Comparison of ENCODE assay signal across 18 cellular contexts in genomic region chr17:82844796-82845162, GRCh38. TPM values are rescaled to one million over a fixed set of nuclear protein-coding genes. Genes with fewer than 3 reads are reported as not detected.
A peak's percentile ranks its signal among the peaks of the same experiment; 100 is the strongest.
DNase-seq lines count a peak whose midpoint lies in the region; ATAC-seq, FAIRE-seq and TF ChIP-seq lines count a peak whose summit lies in the region.
"Had no signal": no experiment of that assay in that cellular context is flagged by ENCODE, and none has a peak within 500 bp of the region (broad histone marks: within the 10 kb centered on the region; RNA-seq: fewer than 3 reads in every experiment).

No MANE protein-coding gene starts in this region.

- H3K27me3 Mint-ChIP-seq in WTC11 (ENCODE audit: low read depth) (no peaks in the 10 kb centered on the region), Calu3 (ENCODE audit: unreplicated experiment) (no peaks in the 10 kb centered on the region)
- peaks cover 0 to 4% of the 10 kb centered on the region in 2 donors for H3K27me3 Mint-ChIP-seq in stimulated activated naive B cell treated with anti-CD40 and anti-IgM and Interleukin-4, amounts not matched to agents 10 μg/mL and 1 μg/mL and 100 μg/mL, for 72 hours
- no peaks in the 10 kb centered on the region for H3K27me3 Mint-ChIP-seq in activated CD8-positive, alpha-beta T cell treated with anti-CD3 and anti-CD28 coated beads for 36 hours
- no peaks in the 10 kb centered on the region for H3K27me3 Mint-ChIP-seq in natural killer cell treated with Interleukin-12 subunit alpha and Interleukin-12 subunit beta and Interleukin-15 and Interleukin-18, amount 100 ng/mL, for 72 hours
- H3K27me3 Mint-ChIP-seq: CD8-positive, alpha-beta memory T cell had no signal

- peak overlapping the region; percentile 27 to 77 for H3K27ac Mint-ChIP-seq in activated naive CD4-positive, alpha-beta T cell treated with anti-CD3 and anti-CD28 coated beads, Interleukin-2, amount 50 U/mL, for 72 hours
- H3K27ac Mint-ChIP-seq in WTC11 (peak overlapping the region; percentile 45; the same call in 1 of the 2 replicates), Calu3 (ENCODE audit: unreplicated experiment) (no peak overlapping the region)
- peak overlapping the region; percentile 65 for H3K27ac Mint-ChIP-seq in stimulated activated naive B cell treated with anti-CD40 and anti-IgM and Interleukin-4, amounts not matched to agents 10 μg/mL and 1 μg/mL and 100 μg/mL, for 72 hours
- no peak overlapping the region for H3K27ac Mint-ChIP-seq in activated CD8-positive, alpha-beta T cell treated with anti-CD3 and anti-CD28 coated beads for 36 hours
- no peak overlapping the region for H3K27ac Mint-ChIP-seq in natural killer cell treated with Interleukin-12 subunit alpha and Interleukin-12 subunit beta and Interleukin-15 and Interleukin-18, amount 100 ng/mL, for 72 hours

- TF ChIP-seq CTCF in WTC11 (IDR thresholded peaks at IDR 0.05) (no peak), kidney (IDR thresholded peaks at IDR 0.05; ENCODE audit: borderline replicate concordance, extremely low read depth, insufficient read depth) (no peak), Calu3 (IDR thresholded peaks at IDR 0.05; ENCODE audit: unreplicated experiment) (no peak)
- TF ChIP-seq CTCF in activated CD8-positive, alpha-beta T cell treated with anti-CD3 and anti-CD28 coated beads for 36 hours (IDR thresholded peaks at IDR 0.05) = no peak

- CTCF ChIA-PET in WTC11 (lab: Charles Lee) (no interaction called here), Calu3 (lab: Charles Lee) (no interaction called here)
- CTCF ChIA-PET in activated CD8-positive, alpha-beta T cell treated with anti-CD3 and anti-CD28 coated beads for 36 hours (lab: Charles Lee) = interaction anchor here (1.1 to 2.4 kb wide), 2 partner anchors 11 to 63 kb away, joined by 4 to 8 read pairs; no protein-coding TSS in a partner anchor

- FAIRE-seq in kidney (lab: Jason Lieb, UNC) = no peak
- FAIRE-seq: H54, RCC 7860 had no signal

- no peaks in the 10 kb centered on the region for H3K9me3 ChIP-seq in kidney (ENCODE audit: control insufficient read depth in 1 of 2, low read length in 2 of 2)
- H3K9me3 ChIP-seq: transverse colon had no signal

- peak overlapping the region in 1 of 2 donors; percentile 40 for H3K9ac ChIP-seq in kidney (ENCODE audit: low read length in 2 of 2)

- H3K4me3 Mint-ChIP-seq in WTC11 (no peak overlapping the region), Calu3 (ENCODE audit: low read depth, unreplicated experiment) (no peak overlapping the region)
- H3K4me3 Mint-ChIP-seq in stimulated activated naive B cell treated with anti-CD40 and anti-IgM and Interleukin-4, amounts not matched to agents 10 μg/mL and 1 μg/mL and 100 μg/mL, for 72 hours = no peak overlapping the region
- no peak overlapping the region for H3K4me3 Mint-ChIP-seq in activated CD8-positive, alpha-beta T cell treated with anti-CD3 and anti-CD28 coated beads for 36 hours
- H3K4me3 Mint-ChIP-seq in natural killer cell treated with Interleukin-12 subunit alpha and Interleukin-12 subunit beta and Interleukin-15 and Interleukin-18, amount 100 ng/mL, for 72 hours = no peak overlapping the region
- H3K4me3 Mint-ChIP-seq: CD8-positive, alpha-beta memory T cell had no signal

- H3K9me3 Mint-ChIP-seq in activated naive CD4-positive, alpha-beta T cell treated with anti-CD3 and anti-CD28 coated beads, Interleukin-2, amount 50 U/mL, for 72 hours = no peaks in the 10 kb centered on the region
- H3K9me3 Mint-ChIP-seq in WTC11 (peaks cover 4% of the 10 kb centered on the region), Calu3 (ENCODE audit: low read depth, unreplicated experiment) (peaks cover 4% of the 10 kb centered on the region)
- no peaks in the 10 kb centered on the region for H3K9me3 Mint-ChIP-seq in stimulated activated naive B cell treated with anti-CD40 and anti-IgM and Interleukin-4, amounts not matched to agents 10 μg/mL and 1 μg/mL and 100 μg/mL, for 72 hours
- no peaks in the 10 kb centered on the region for H3K9me3 Mint-ChIP-seq in activated CD8-positive, alpha-beta T cell treated with anti-CD3 and anti-CD28 coated beads for 36 hours
- H3K9me3 Mint-ChIP-seq in natural killer cell treated with Interleukin-12 subunit alpha and Interleukin-12 subunit beta and Interleukin-15 and Interleukin-18, amount 100 ng/mL, for 72 hours = no peaks in the 10 kb centered on the region
- H3K9me3 Mint-ChIP-seq: CD8-positive, alpha-beta memory T cell had no signal

- intact Hi-C loops in kidney (cut with DNase I) = no loop called here
- intact Hi-C loops in Calu3 (cut with micrococcal nuclease; ENCODE audit: unreplicated experiment) = no loop called here
- intact Hi-C loops in activated CD8-positive, alpha-beta T cell treated with anti-CD3 and anti-CD28 coated beads for 36 hours (cut with micrococcal nuclease) = no loop called here

- H3K4me3 ChIP-seq in kidney (ENCODE audit: low read length in 2 of 2) = no peak overlapping the region
- H3K4me3 ChIP-seq: transverse colon had no signal

- H3K27ac ChIP-seq in kidney (ENCODE audit: low read depth in 2 of 2, low read length in 2 of 2) = peak overlapping the region in 1 of 2 donors; percentile 51

- peaks cover 4 to 8% of the 10 kb centered on the region in 2 donors for H3K36me3 Mint-ChIP-seq in activated naive CD4-positive, alpha-beta T cell treated with anti-CD3 and anti-CD28 coated beads, Interleukin-2, amount 50 U/mL, for 72 hours
- H3K36me3 Mint-ChIP-seq in WTC11 (peaks cover 16% of the 10 kb centered on the region), Calu3 (ENCODE audit: insufficient read depth, unreplicated experiment) (no peaks in the 10 kb centered on the region)
- peaks cover 15 to 32% of the 10 kb centered on the region in 2 donors for H3K36me3 Mint-ChIP-seq in stimulated activated naive B cell treated with anti-CD40 and anti-IgM and Interleukin-4, amounts not matched to agents 10 μg/mL and 1 μg/mL and 100 μg/mL, for 72 hours
- peaks cover 2% of the 10 kb centered on the region for H3K36me3 Mint-ChIP-seq in activated CD8-positive, alpha-beta T cell treated with anti-CD3 and anti-CD28 coated beads for 36 hours (ENCODE audit: low read depth)
- peaks cover 5% of the 10 kb centered on the region for H3K36me3 Mint-ChIP-seq in natural killer cell treated with Interleukin-12 subunit alpha and Interleukin-12 subunit beta and Interleukin-15 and Interleukin-18, amount 100 ng/mL, for 72 hours

- no peak for DNase-seq in activated naive CD4-positive, alpha-beta T cell treated with anti-CD3 and anti-CD28 coated beads, Interleukin-2, amount 50 U/mL, for 72 hours (ENCODE audit: low spot score in 2 of 2)
- no peak for DNase-seq in activated naive CD4-positive, alpha-beta T cell treated with anti-CD3 and anti-CD28 coated beads, Interleukin-2, amount 50 U/mL, for 16 hours
- no peak for DNase-seq in WTC11 (ENCODE audit: low spot score)
- DNase-seq in kidney = peak; percentile 60
- no peak for DNase-seq in stimulated activated naive B cell treated with anti-CD40 and anti-IgM and Interleukin-4, amounts not matched to agents 10 μg/mL and 1 μg/mL and 100 μg/mL, for 72 hours
- no peak for DNase-seq in Calu3
- DNase-seq in activated CD8-positive, alpha-beta T cell treated with anti-CD3 and anti-CD28 coated beads for 36 hours = no peak
- DNase-seq in natural killer cell treated with Interleukin-12 subunit alpha and Interleukin-12 subunit beta and Interleukin-15 and Interleukin-18, amount 100 ng/mL, for 72 hours (ENCODE audit: low spot score) = no peak
- DNase-seq: CD8-positive, alpha-beta memory T cell; NCI-H2081 treated with DMSO at 0.1 percent for 48 hours; NCI-H82; stimulated activated CD4-positive, alpha-beta T cell treated with anti-CD3 and anti-CD28 coated beads, Interleukin-2, amount 100 ng/mL, for 24 hours; SW 1271; transverse colon had no signal

- no peaks in the 10 kb centered on the region for H3K36me3 ChIP-seq in kidney (ENCODE audit: control insufficient read depth in 1 of 2, insufficient read depth in 2 of 2, low read length in 2 of 2)
- H3K36me3 ChIP-seq: transverse colon had no signal

- BruUV-seq in Calu3 (replicated peaks; lab: Mats Ljungman, UMichigan) = no TSS peak

- H3K4me1 ChIP-seq in kidney (ENCODE audit: control insufficient read depth in 1 of 2, insufficient read depth in 1 of 2, low read depth in 1 of 2, low read length in 2 of 2) = no peaks in the 10 kb centered on the region

- H3K4me1 Mint-ChIP-seq in WTC11 (peaks cover 18% of the 10 kb centered on the region), Calu3 (ENCODE audit: low read depth, unreplicated experiment) (no peaks in the 10 kb centered on the region)
- H3K4me1 Mint-ChIP-seq in stimulated activated naive B cell treated with anti-CD40 and anti-IgM and Interleukin-4, amounts not matched to agents 10 μg/mL and 1 μg/mL and 100 μg/mL, for 72 hours = peaks cover 19 to 20% of the 10 kb centered on the region in 2 donors
- H3K4me1 Mint-ChIP-seq in activated CD8-positive, alpha-beta T cell treated with anti-CD3 and anti-CD28 coated beads for 36 hours (ENCODE audit: low read depth) = peaks cover 15% of the 10 kb centered on the region
- peaks cover 17 to 36% of the 10 kb centered on the region in 2 donors for H3K4me1 Mint-ChIP-seq in natural killer cell treated with Interleukin-12 subunit alpha and Interleukin-12 subunit beta and Interleukin-15 and Interleukin-18, amount 100 ng/mL, for 72 hours (ENCODE audit: low read depth in 2 of 2)

- ATAC-seq in activated naive CD4-positive, alpha-beta T cell treated with anti-CD3 and anti-CD28 coated beads, Interleukin-2, amount 50 U/mL, for 72 hours = no peak
- no peak for ATAC-seq in WTC11
- no peak for ATAC-seq in stimulated activated naive B cell treated with anti-CD40 and anti-IgM and Interleukin-4, amounts not matched to agents 10 μg/mL and 1 μg/mL and 100 μg/mL, for 72 hours (replicated peaks)
- ATAC-seq in activated CD8-positive, alpha-beta T cell treated with anti-CD3 and anti-CD28 coated beads for 36 hours = no peak
- ATAC-seq in natural killer cell treated with Interleukin-12 subunit alpha and Interleukin-12 subunit beta and Interleukin-15 and Interleukin-18, amount 100 ng/mL, for 72 hours = no peak

- POLR2A ChIA-PET in WTC11 (lab: Charles Lee) = no interaction called here
- POLR2A ChIA-PET in activated CD8-positive, alpha-beta T cell treated with anti-CD3 and anti-CD28 coated beads for 36 hours (lab: Charles Lee) = interaction anchor here (0.9 to 1.3 kb wide), 2 partner anchors 8 to 19 kb away, joined by 3 to 5 read pairs; no protein-coding TSS in a partner anchor

RNA-seq across cellular contexts. Expression of gene ZNF750, which starts 5.0 kb away (rescaled TPM):
- total RNA-seq in activated naive CD4-positive, alpha-beta T cell treated with anti-CD3 and anti-CD28 coated beads, Interleukin-2, amount 50 U/mL, for 72 hours = not detected
- total RNA-seq in WTC11 (2021) = 0.04 to 0.07 TPM in 2 of 3 replicates, not detected in the other
- total RNA-seq in kidney = 0.25 TPM
- polyA plus RNA-seq in kidney (ENCODE audit: insufficient read depth, low read depth, low replicate concordance) = 0.30 TPM
- not detected in 2 replicates for total RNA-seq in Calu3 (2022)
- total RNA-seq in activated CD8-positive, alpha-beta T cell treated with anti-CD3 and anti-CD28 coated beads for 36 hours = not detected
- not detected for total RNA-seq in natural killer cell treated with Interleukin-12 subunit alpha and Interleukin-12 subunit beta and Interleukin-15 and Interleukin-18, amount 100 ng/mL, for 72 hours
- total RNA-seq: activated CD8-positive, alpha-beta memory T cell treated with anti-CD3 and anti-CD28 coated beads for 36 hours; CD8-positive, alpha-beta memory T cell; renal cortical epithelial cell; transverse colon had no signal
- polyA plus RNA-seq: CD8-positive, alpha-beta memory T cell had no signal

Comparison
In these comparisons a context has a peak if more than half of its experiments do, and no peak if none do; other contexts are left out.
1. H3K27ac Mint-ChIP-seq: peak in activated naive CD4-positive, alpha-beta T cell treated with anti-CD3 and anti-CD28 coated beads, Interleukin-2, amount 50 U/mL, for 72 hours (2 of 2), WTC11 (single experiment) and stimulated activated naive B cell treated with anti-CD40 and anti-IgM and Interleukin-4, amounts not matched to agents 10 μg/mL and 1 μg/mL and 100 μg/mL, for 72 hours (single experiment); none in Calu3 (single experiment), activated CD8-positive, alpha-beta T cell treated with anti-CD3 and anti-CD28 coated beads for 36 hours (single experiment) and natural killer cell treated with Interleukin-12 subunit alpha and Interleukin-12 subunit beta and Interleukin-15 and Interleukin-18, amount 100 ng/mL, for 72 hours (0 of 2).